In the genomic region with DNA sequence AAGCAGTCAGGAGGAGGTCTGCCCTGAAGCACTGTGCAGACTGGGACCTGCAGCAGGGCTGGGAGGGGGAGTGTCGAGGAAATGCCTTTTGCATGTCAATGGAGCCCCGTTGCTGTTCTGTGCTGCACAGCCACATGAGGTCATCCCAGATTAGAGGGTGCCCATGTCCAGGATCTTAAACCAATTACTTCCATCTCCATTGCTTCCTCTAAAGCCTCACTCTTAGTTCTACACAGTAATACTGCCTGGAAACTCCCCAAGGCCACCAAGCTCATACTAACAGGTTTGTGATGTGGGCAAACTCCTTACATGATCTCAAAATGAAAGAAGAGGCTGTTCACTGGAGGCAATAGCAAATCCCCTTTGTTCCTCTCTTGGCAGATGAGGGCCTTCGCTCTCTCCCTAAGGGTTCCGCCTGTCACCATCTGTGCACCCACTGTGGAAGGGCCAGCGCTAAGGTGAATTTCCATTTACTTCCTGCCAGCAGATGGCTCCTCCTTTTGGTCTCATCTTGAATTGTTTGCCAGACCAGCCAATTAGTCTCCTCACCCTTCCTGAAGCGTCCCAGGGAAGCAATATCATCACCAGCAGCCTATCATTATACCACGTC, we compare ENCODE assay signal across 8 cellular contexts. TPM values are rescaled to one million over a fixed set of nuclear protein-coding genes. Genes with fewer than 3 reads are reported as not detected.
DNase-seq lines count a peak whose midpoint lies in the region; ATAC-seq and TF ChIP-seq lines count a peak whose summit lies in the region.

No MANE protein-coding gene starts in this region.

- peaks cover 12% of the 10 kb centered on the region for H3K4me1 Mint-ChIP-seq in chondrocyte (ENCODE audit: low read depth)

- no peaks in the 10 kb centered on the region for H3F3A ChIP-seq in MM.1S (ENCODE audit: insufficient read depth, low read length)

- H3K36me3 ChIP-seq in heart left ventricle (no peaks in the 10 kb centered on the region), MM.1S (replicated peaks; ENCODE audit: insufficient read depth, low read length) (no peaks in the 10 kb centered on the region)

- no peaks in the 10 kb centered on the region for H3K79me2 ChIP-seq in MM.1S (ENCODE audit: low read length)

- H3K27ac ChIP-seq in heart left ventricle: peak overlapping the region in 7 of 12 donors; percentile 10 to 46 (median 39)
- H3K27ac ChIP-seq in MM.1S (ENCODE audit: low read length): no peak overlapping the region

- no peaks in the 10 kb centered on the region for H3K36me3 Mint-ChIP-seq in chondrocyte (ENCODE audit: low read depth)

- H2AFZ ChIP-seq in MM.1S (ENCODE audit: low read length): no peak overlapping the region

- 33 to 36% (median 35%) methylated on average over 7 of the region's 7 CpGs for WGBS in heart left ventricle, 4 donors

- peak; percentile 37 to 64 (median 48) for ATAC-seq in heart left ventricle
- no peak for ATAC-seq in Right ventricle myocardium inferior

- H3K27me3 ChIP-seq in heart left ventricle (peaks cover 0 to 4% (median 0%) of the 10 kb centered on the region in 9 donors), MM.1S (replicated peaks; ENCODE audit: insufficient read depth, low read length) (no peaks in the 10 kb centered on the region)

- no peaks in the 10 kb centered on the region for H3K9me2 ChIP-seq in MM.1S (replicated peaks; ENCODE audit: insufficient read depth, low read length)

- H3K9me3 ChIP-seq in heart left ventricle (no peaks in the 10 kb centered on the region), MM.1S (replicated peaks; ENCODE audit: insufficient read depth, low read length) (no peaks in the 10 kb centered on the region)

- peak in 4 of 12 donors; percentile 7 to 34 (median 26) for TF ChIP-seq CTCF in heart left ventricle (IDR thresholded peaks at IDR 0.05)
- peak; percentile 15 for TF ChIP-seq CTCF in MM.1S (IDR thresholded peaks at IDR 0.05; ENCODE audit: low read length)
- peak; percentile 57 for TF ChIP-seq CTCF in chondrocyte (IDR thresholded peaks at IDR 0.05)
- TF ChIP-seq CTCF in retinal pigment epithelial cell (conservative IDR thresholded peaks at IDR 0.05; ENCODE audit: low read depth, low read length): peak; percentile 13

- H3K4me2 ChIP-seq in MM.1S (ENCODE audit: low read depth, low read length): no peak overlapping the region

- intact Hi-C loops in heart left ventricle (cut with DNase I) (loop anchor here in 2 of 10 donors (5.0 kb wide), 2 partner anchors 37 to 127 kb away; no protein-coding TSS in a partner anchor), Right ventricle myocardium inferior (cut with DNase I) (loop anchor here (5.0 kb wide), 1 partner anchor 37 kb away; no protein-coding TSS in a partner anchor)

- H3K27ac Mint-ChIP-seq in chondrocyte (ENCODE audit: unreplicated experiment): no peak overlapping the region

- no peak overlapping the region for H3K4me3 Mint-ChIP-seq in chondrocyte (ENCODE audit: unreplicated experiment)

- H3K9ac ChIP-seq in MM.1S (ENCODE audit: low read length): no peak overlapping the region

- no peaks in the 10 kb centered on the region for H3K27me3 Mint-ChIP-seq in chondrocyte (ENCODE audit: low read depth)

- H3K4me1 ChIP-seq in heart left ventricle: peaks cover 0 to 31% (median 9%) of the 10 kb centered on the region in 12 donors
- H3K4me1 ChIP-seq in MM.1S (ENCODE audit: low read length): no peaks in the 10 kb centered on the region

- no peak for DNase-seq in heart left ventricle
- no peak for DNase-seq in Right ventricle myocardium inferior (ENCODE audit: missing footprints)
- no peak for DNase-seq in MM.1S
- no peak for DNase-seq in chondrocyte (ENCODE audit: low spot score)
- DNase-seq in retinal pigment epithelial cell (ENCODE audit: low read depth): no peak
- no peak for DNase-seq in superior temporal gyrus (ENCODE audit: extremely low spot score)
- DNase-seq in activated CD8-positive, alpha-beta memory T cell treated with anti-CD3 and anti-CD28 coated beads, Interleukin-2, amount 50 U/mL, for 4 hours: no peak
- no peak for DNase-seq in NAMALWA (ENCODE audit: low spot score)

- TF ChIP-seq POLR2A in heart left ventricle (IDR thresholded peaks at IDR 0.05): no peak

- H3K4me3 ChIP-seq in heart left ventricle (no peak overlapping the region), MM.1S (ENCODE audit: low read length) (no peak overlapping the region), retinal pigment epithelial cell (ENCODE audit: low read length) (no peak overlapping the region)

- H3K9me3 Mint-ChIP-seq in chondrocyte (ENCODE audit: low read depth): no peaks in the 10 kb centered on the region

- no peaks in the 10 kb centered on the region for H4K20me1 ChIP-seq in MM.1S (ENCODE audit: insufficient read depth, low read length)

RNA-seq across cellular contexts. Expression of a gene that starts 35.4 kb away (rescaled TPM):
- 10 to 100 TPM; 32.8 to 72.0 (median 42.6) TPM for total RNA-seq in heart left ventricle
- 10 to 100 TPM; 23.3 to 31.3 TPM for polyA plus RNA-seq in heart left ventricle
- 35.6 TPM for total RNA-seq in Right ventricle myocardium inferior
- 52.7 to 59.7 TPM (median 55.0 TPM) in 3 replicates for total RNA-seq in chondrocyte
